Comparison of ENCODE assay signal across 15 cellular contexts in genomic region chr20:4876301-4876700, GRCh38.
"Had no signal": no experiment of that assay in that cellular context is flagged by ENCODE, and none has a peak within 500 bp of the region (broad histone marks: within the 10 kb centered on the region; RNA-seq: fewer than 3 reads in every experiment).

No MANE protein-coding gene starts in this region.

- H3K79me2 ChIP-seq: parathyroid adenoma had no signal

- H3K4me1 ChIP-seq: ascending aorta, breast epithelium, lower lobe of right lung, parathyroid adenoma, right lobe of liver, upper lobe of right lung had no signal

- H3K9ac ChIP-seq: parathyroid adenoma had no signal

- H2AFZ ChIP-seq: parathyroid adenoma had no signal

- H3K36me3 Mint-ChIP-seq: natural killer cell treated with Interleukin-12 subunit alpha and Interleukin-12 subunit beta and Interleukin-15 and Interleukin-18, amount 100 ng/mL, for 72 hours had no signal

- H3K4me3 ChIP-seq: ascending aorta, breast epithelium, lower lobe of right lung, right lobe of liver, thoracic aorta, upper lobe of right lung had no signal

- H3K27ac ChIP-seq: ascending aorta, breast epithelium, lower lobe of right lung, parathyroid adenoma, right lobe of liver, thoracic aorta, upper lobe of right lung had no signal

- H3K27me3 Mint-ChIP-seq: natural killer cell treated with Interleukin-12 subunit alpha and Interleukin-12 subunit beta and Interleukin-15 and Interleukin-18, amount 100 ng/mL, for 72 hours had no signal

- H3K9me3 Mint-ChIP-seq: activated T-cell treated with anti-CD3 and anti-CD28 coated beads, Interleukin-2, amount 50 U/mL, for 72 hours; natural killer cell treated with Interleukin-12 subunit alpha and Interleukin-12 subunit beta and Interleukin-15 and Interleukin-18, amount 100 ng/mL, for 72 hours had no signal

- DNase-seq: activated CD4-positive, alpha-beta T cell treated with anti-CD3 and anti-CD28 coated beads, Interleukin-2, amount 50 U/mL, for 1 hour; activated CD8-positive, alpha-beta memory T cell treated with anti-CD3 and anti-CD28 coated beads, Interleukin-2, amount 50 U/mL, for 4 hours; activated effector memory CD4-positive, alpha-beta T cell treated with anti-CD3 and anti-CD28 coated beads, Interleukin-2, amount 50 U/mL, for 16 hours; activated naive CD4-positive, alpha-beta T cell treated with anti-CD3 and anti-CD28 coated beads, Interleukin-2, amount 50 U/mL, for 16 hours; activated T-cell treated with anti-CD3 and anti-CD28 coated beads, Interleukin-2, amount 50 U/mL, for 72 hours; effector CD4-positive, alpha-beta T cell; lower lobe of right lung; stimulated activated CD4-positive, alpha-beta T cell treated with anti-CD3 and anti-CD28 coated beads, Interleukin-4, amount 100 ng/mL, for 1 hour; upper lobe of right lung had no signal

- H3K4me3 Mint-ChIP-seq: activated T-cell treated with anti-CD3 and anti-CD28 coated beads, Interleukin-2, amount 50 U/mL, for 72 hours; natural killer cell treated with Interleukin-12 subunit alpha and Interleukin-12 subunit beta and Interleukin-15 and Interleukin-18, amount 100 ng/mL, for 72 hours had no signal

- H3K9me3 ChIP-seq: ascending aorta, breast epithelium, lower lobe of right lung, right lobe of liver, thoracic aorta, upper lobe of right lung had no signal

- H3K27ac Mint-ChIP-seq: activated T-cell treated with anti-CD3 and anti-CD28 coated beads, Interleukin-2, amount 50 U/mL, for 72 hours; natural killer cell treated with Interleukin-12 subunit alpha and Interleukin-12 subunit beta and Interleukin-15 and Interleukin-18, amount 100 ng/mL, for 72 hours had no signal

- ATAC-seq: activated T-cell treated with anti-CD3 and anti-CD28 coated beads, Interleukin-2, amount 50 U/mL, for 72 hours; lower lobe of right lung; natural killer cell treated with Interleukin-12 subunit alpha and Interleukin-12 subunit beta and Interleukin-15 and Interleukin-18, amount 100 ng/mL, for 72 hours; upper lobe of right lung had no signal

- H3K27me3 ChIP-seq: ascending aorta, breast epithelium, right lobe of liver, upper lobe of right lung had no signal
